Comparison of ENCODE assay signal across 1 cellular context in genomic region chr1:161290779-161291178, GRCh38.
TF ChIP-seq lines count a peak whose summit lies in the region.

No MANE protein-coding gene starts in this region.

TF ChIP-seq in K562, 482 proteins besides CTCF, POLR2A, EP300 and RAD21:
- TF ChIP-seq NCOA1 (IDR thresholded peaks at IDR 0.05; ENCODE audit: low read depth) (no peak), BACH1 (tag; IDR thresholded peaks at IDR 0.05) (no peak), TEAD1 (CRISPR knock-in tag; IDR thresholded peaks at IDR 0.05) (no peak), USF2 (CRISPR knock-in tag; IDR thresholded peaks at IDR 0.05) (no peak), TARDBP (IDR thresholded peaks at IDR 0.05) (no peak), PRPF4 (IDR thresholded peaks at IDR 0.05; ENCODE audit: insufficient read depth, low read depth, low read length, poor library complexity, severe bottlenecking) (no peak), TCF7 (IDR thresholded peaks at IDR 0.05; ENCODE audit: borderline replicate concordance) (no peak)
